Comparison of ENCODE assay signal across 2 cellular contexts in the genomic region with DNA sequence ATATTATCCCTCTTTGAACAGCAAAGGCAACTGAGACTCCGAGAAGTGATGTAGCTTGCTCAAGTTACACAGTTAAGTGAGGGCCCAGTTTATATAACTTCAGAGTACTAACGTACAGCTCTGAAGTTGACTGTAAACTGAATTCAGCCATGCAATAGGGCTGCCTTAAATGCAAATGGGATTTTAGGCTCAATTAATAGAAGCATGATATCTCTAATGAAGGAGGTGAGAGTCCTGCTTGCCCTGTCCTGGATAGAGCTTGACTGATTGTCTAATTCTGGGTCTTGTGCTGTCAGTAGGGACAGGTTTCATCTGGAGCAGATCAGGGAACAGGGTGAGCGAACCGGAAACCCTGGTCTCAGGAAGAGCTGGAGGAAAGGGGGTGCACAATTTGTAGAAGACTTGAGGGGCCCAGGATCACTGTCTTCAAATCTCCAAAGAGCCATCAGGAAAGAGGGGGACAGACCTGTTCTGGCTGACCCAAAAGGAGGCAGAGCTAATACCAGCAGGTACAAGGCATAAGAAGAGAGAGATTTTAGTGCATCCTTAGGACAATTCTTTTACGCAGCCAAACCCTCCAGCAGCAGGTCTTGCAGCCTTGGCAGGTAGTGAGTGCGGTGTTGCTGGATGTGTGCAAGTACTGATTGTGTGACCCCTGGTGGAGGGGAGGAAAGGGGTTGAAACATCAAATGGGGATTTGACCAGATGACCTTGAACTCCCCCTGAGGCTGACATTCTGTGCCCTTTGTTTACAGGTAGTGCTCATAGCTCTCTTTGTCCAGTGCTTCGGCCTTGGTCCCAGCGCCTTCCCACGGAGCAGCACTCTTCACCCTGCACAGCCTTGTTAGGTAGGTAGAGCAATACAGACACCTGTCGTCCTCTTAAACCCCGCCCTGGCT.
TF ChIP-seq lines count a peak whose summit lies in the region.

No MANE protein-coding gene starts in this region.

TF ChIP-seq in HCT116, 20 proteins besides CTCF, POLR2A, EP300 and RAD21:
- TF ChIP-seq YY1 (IDR thresholded peaks at IDR 0.05; ENCODE audit: extremely low read depth, insufficient replicate concordance, low read depth, low read length) (no peak), ZFX (IDR thresholded peaks at IDR 0.05) (no peak), POLR2AphosphoS5 (IDR thresholded peaks at IDR 0.05; ENCODE audit: low read depth, low read length) (no peak)

TF ChIP-seq in liver, 16 proteins besides CTCF, POLR2A, EP300 and RAD21:
- TF ChIP-seq, protein P1, sequence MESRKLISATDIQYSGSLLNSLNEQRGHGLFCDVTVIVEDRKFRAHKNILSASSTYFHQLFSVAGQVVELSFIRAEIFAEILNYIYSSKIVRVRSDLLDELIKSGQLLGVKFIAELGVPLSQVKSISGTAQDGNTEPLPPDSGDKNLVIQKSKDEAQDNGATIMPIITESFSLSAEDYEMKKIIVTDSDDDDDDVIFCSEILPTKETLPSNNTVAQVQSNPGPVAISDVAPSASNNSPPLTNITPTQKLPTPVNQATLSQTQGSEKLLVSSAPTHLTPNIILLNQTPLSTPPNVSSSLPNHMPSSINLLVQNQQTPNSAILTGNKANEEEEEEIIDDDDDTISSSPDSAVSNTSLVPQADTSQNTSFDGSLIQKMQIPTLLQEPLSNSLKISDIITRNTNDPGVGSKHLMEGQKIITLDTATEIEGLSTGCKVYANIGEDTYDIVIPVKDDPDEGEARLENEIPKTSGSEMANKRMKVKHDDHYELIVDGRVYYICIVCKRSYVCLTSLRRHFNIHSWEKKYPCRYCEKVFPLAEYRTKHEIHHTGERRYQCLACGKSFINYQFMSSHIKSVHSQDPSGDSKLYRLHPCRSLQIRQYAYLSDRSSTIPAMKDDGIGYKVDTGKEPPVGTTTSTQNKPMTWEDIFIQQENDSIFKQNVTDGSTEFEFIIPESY (IDR thresholded peaks at IDR 0.05), result no peak
- no peak for TF ChIP-seq YY1 (IDR thresholded peaks at IDR 0.05)
- TF ChIP-seq FOXA2 (IDR thresholded peaks at IDR 0.05), result no peak
- TF ChIP-seq FOXA1 (IDR thresholded peaks at IDR 0.05), result no peak
- TF ChIP-seq TAF1 (conservative IDR thresholded peaks at IDR 0.05), result no peak
TF ChIP-seq in liver: peak in this region for 0.
